ENCODE assay signal across 14 cellular contexts in genomic region chr1:2875677-2876531, GRCh38.
A peak's percentile ranks its signal among the peaks of the same experiment; 100 is the strongest.
DNase-seq lines count a peak whose midpoint lies in the region; ATAC-seq, FAIRE-seq and TF ChIP-seq lines count a peak whose summit lies in the region.
"Had no signal": no experiment of that assay in that cellular context is flagged by ENCODE, and none has a peak within 500 bp of the region (broad histone marks: within the 10 kb centered on the region; RNA-seq: fewer than 3 reads in every experiment).

No MANE protein-coding gene starts in this region.

- H4K20me1 ChIP-seq in IMR-90 (ENCODE audit: insufficient read depth, low read length): no peaks in the 10 kb centered on the region

- H3K14ac ChIP-seq in IMR-90 (replicated peaks; ENCODE audit: low read depth, low read length): no peak overlapping the region

- H2BK15ac ChIP-seq in IMR-90 (ENCODE audit: low read depth, low read length): no peak overlapping the region

- TF ChIP-seq POLR2A in IMR-90 (IDR thresholded peaks at IDR 0.05; ENCODE audit: low read depth, low read length): no peak
- TF ChIP-seq POLR2A in testis (IDR thresholded peaks at IDR 0.05): no peak

- H3K9me3 ChIP-seq in IMR-90 (ENCODE audit: control insufficient read depth, insufficient read depth, low read length) (peaks cover 80% of the 10 kb centered on the region), liver (ENCODE audit: control insufficient read depth in 4 of 4, low read length in 3 of 4) (peaks cover 7 to 13% (median 8%) of the 10 kb centered on the region in 4 donors), testis (no peaks in the 10 kb centered on the region)

- dilution Hi-C loops in IMR-90 (cut with HindIII; ENCODE audit: low sequenced_read_pairs, unreplicated experiment): no loop called here

- intact Hi-C loops in IMR-90 (cut with micrococcal nuclease) (no loop called here), testis (cut with DNase I; ENCODE audit: low total_unique reads) (no loop called here)

- no peak overlapping the region for H2BK20ac ChIP-seq in IMR-90 (ENCODE audit: low read depth, low read length)

- H3K4me1 ChIP-seq in IMR-90 (ENCODE audit: control insufficient read depth, insufficient read depth, low read length) (no peaks in the 10 kb centered on the region), liver (ENCODE audit: control insufficient read depth in 4 of 4, insufficient read depth in 4 of 4, low read length in 3 of 4) (no peaks in the 10 kb centered on the region), testis (no peaks in the 10 kb centered on the region)
- H3K4me1 ChIP-seq: SJSA1 had no signal

- H3K27me3 ChIP-seq in IMR-90 (ENCODE audit: control insufficient read depth, insufficient read depth, low read length) (no peaks in the 10 kb centered on the region), liver (ENCODE audit: control insufficient read depth in 4 of 4, insufficient read depth in 4 of 4, low read length in 3 of 4) (peaks cover 0 to 2% (median 0%) of the 10 kb centered on the region in 4 donors), testis (no peaks in the 10 kb centered on the region)
- H3K27me3 ChIP-seq: SJSA1 had no signal

- no peak overlapping the region for H4K8ac ChIP-seq in IMR-90 (ENCODE audit: low read depth in 2 of 2, low read length in 2 of 2)

- H3K56ac ChIP-seq in IMR-90 (ENCODE audit: extremely low read depth, insufficient read depth, low read length): no peak overlapping the region

- no peaks in the 10 kb centered on the region for H3K9me1 ChIP-seq in IMR-90 (ENCODE audit: insufficient read depth, low read length)

- 0 out of 2 replicates have a peak, but pooled peaks have one; percentile 11 for TF ChIP-seq CTCF in IMR-90 (conservative IDR thresholded peaks at IDR 0.05; ENCODE audit: low read depth, low read length)
- TF ChIP-seq CTCF in liver (IDR thresholded peaks at IDR 0.05; ENCODE audit: low read depth, low read length, missing input control): peak; percentile 22
- peak; percentile 10 to 38 (median 37) for TF ChIP-seq CTCF in testis (IDR thresholded peaks at IDR 0.05)

- H3K18ac ChIP-seq in IMR-90 (ENCODE audit: low read depth, low read length): no peak overlapping the region

- no peak overlapping the region for H3K4me2 ChIP-seq in IMR-90 (ENCODE audit: low read depth, low read length)

- POLR2A ChIA-PET in IMR-90 (lab: Charles Lee; ENCODE audit: unreplicated experiment): no interaction called here

- no peak for ATAC-seq in IMR-90 (ENCODE audit: low read depth)
- ATAC-seq in HG03571 (IDR thresholded peaks at IDR 0.05; ENCODE audit: unreplicated experiment): no peak
- ATAC-seq: activated CD4-positive, alpha-beta T cell treated with anti-CD3 and anti-CD28 coated beads for 36 hours had no signal

- H3K27ac ChIP-seq in IMR-90 (ENCODE audit: insufficient read depth, low read length): no peak overlapping the region
- H3K27ac ChIP-seq in liver (ENCODE audit: low read depth in 1 of 2, low read length in 2 of 2): no peak overlapping the region
- peak overlapping the region; percentile 16 to 53 for H3K27ac ChIP-seq in testis
- H3K27ac ChIP-seq: SJSA1 had no signal

- no peak for DNase-seq in IMR-90
- peak; percentile 9 for DNase-seq in cerebellum (ENCODE audit: low spot score)
- peak; percentile 49 for DNase-seq in testis
- no peak for DNase-seq in HTR-8/SVneo (ENCODE audit: insufficient read length, low spot score)
- no peak for DNase-seq in NCI-H1105 treated with DMSO at 0.1 percent for 48 hours (lab: John Stamatoyannopoulos, UW)
- DNase-seq in NAMALWA (ENCODE audit: low spot score): no peak
- DNase-seq: activated CD4-positive, alpha-beta T cell treated with anti-CD3 and anti-CD28 coated beads for 36 hours; activated naive CD4-positive, alpha-beta T cell treated with anti-CD3 and anti-CD28 coated beads for 36 hours; DMS79 treated with DMSO at 0.1 percent for 48 hours; effector memory CD4-positive, alpha-beta T cell; NCI-H2029 treated with DMSO at 0.1 percent for 48 hours had no signal

- TF ChIP-seq RAD21 in IMR-90 (IDR thresholded peaks at IDR 0.05; ENCODE audit: low read length) (no peak), liver (IDR thresholded peaks at IDR 0.05) (peak in 1 of 2 donors; percentile 49)

- FAIRE-seq in HTR-8/SVneo (lab: Jason Lieb, UNC): no peak

- no peak overlapping the region for H2BK5ac ChIP-seq in IMR-90 (ENCODE audit: low read depth, low read length, poor library complexity, severe bottlenecking)

- WGBS in IMR-90 (ENCODE audit: extremely low coverage in 2 of 2, insufficient read length in 1 of 2), 2 experiments: 2% methylated on average over 9 of the region's 41 CpGs; no CpG with 5 or more reads in 1 of the 2 experiments
- 48% methylated on average over 41 of the region's 41 CpGs for WGBS in liver
- 58 to 70% methylated on average over 30 to 41 of the region's 41 CpGs for WGBS in testis, 2 donors

- no peak overlapping the region for H4K5ac ChIP-seq in IMR-90 (ENCODE audit: low read depth, low read length)

- BruUV-seq in IMR-90 (replicated peaks; lab: Mats Ljungman, UMichigan): no TSS peak

- in situ Hi-C loops in IMR-90 (cut with MboI; ENCODE audit: low sequenced_read_pairs): no loop called here

- no peak overlapping the region for H2AK9ac ChIP-seq in IMR-90 (replicated peaks; ENCODE audit: low read depth, low read length, poor library complexity)

- no peak overlapping the region for H3K23ac ChIP-seq in IMR-90 (ENCODE audit: low read depth, low read length)

- CTCF ChIA-PET in IMR-90 (lab: Yijun Ruan, JAX): no interaction called here

- no peak overlapping the region for H2AFZ ChIP-seq in IMR-90 (replicated peaks; ENCODE audit: low read length, poor library complexity)

- H3K79me1 ChIP-seq in IMR-90 (ENCODE audit: low read depth in 1 of 2, low read length in 2 of 2): no peaks in the 10 kb centered on the region

- no peak overlapping the region for H2AK5ac ChIP-seq in IMR-90 (ENCODE audit: low read depth, low read length)

- H3K36me3 ChIP-seq in IMR-90 (ENCODE audit: control insufficient read depth, insufficient read depth, low read length) (no peaks in the 10 kb centered on the region), liver (ENCODE audit: control insufficient read depth in 4 of 4, insufficient read depth in 3 of 4, low read depth in 1 of 4, low read length in 3 of 4) (peaks cover 0 to 3% (median 0%) of the 10 kb centered on the region in 4 donors), testis (ENCODE audit: low read depth, missing control alignments) (no peaks in the 10 kb centered on the region)
- H3K36me3 ChIP-seq: SJSA1 had no signal

- no peak overlapping the region for H2BK120ac ChIP-seq in IMR-90 (ENCODE audit: low read depth, low read length)

- H4K91ac ChIP-seq in IMR-90 (ENCODE audit: insufficient read depth, low read depth, low read length): no peak overlapping the region

- no peak overlapping the region for H3K4ac ChIP-seq in IMR-90 (ENCODE audit: low read depth, low read length)

- H3K9ac ChIP-seq in IMR-90 (ENCODE audit: low read depth, low read length) (no peak overlapping the region), liver (ENCODE audit: low read depth in 1 of 2, low read length in 2 of 2) (no peak overlapping the region)

- H3K4me3 ChIP-seq in IMR-90 (ENCODE audit: insufficient read depth, low read depth, low read length) (no peak overlapping the region), liver (ENCODE audit: low read depth in 1 of 3, low read length in 3 of 3) (no peak overlapping the region), testis (no peak overlapping the region)
- H3K4me3 ChIP-seq: SJSA1 had no signal

TF ChIP-seq in IMR-90, 13 proteins besides CTCF, POLR2A, EP300 and RAD21 (continues in another document):
- no peak for TF ChIP-seq RFX5 (IDR thresholded peaks at IDR 0.05; ENCODE audit: low read depth, low read length)
- no peak for TF ChIP-seq USF2 (IDR thresholded peaks at IDR 0.05; ENCODE audit: low read depth, low read length)
- TF ChIP-seq MAZ (IDR thresholded peaks at IDR 0.05; ENCODE audit: borderline replicate concordance, low read depth, low read length): no peak
- no peak for TF ChIP-seq ELK1 (IDR thresholded peaks at IDR 0.05; ENCODE audit: borderline replicate concordance, low read depth, low read length)

TF ChIP-seq in liver, 16 proteins besides CTCF, POLR2A, EP300 and RAD21 (continues in another document):
- no peak for TF ChIP-seq NR2F2 (IDR thresholded peaks at IDR 0.05)
- no peak for TF ChIP-seq RXRA (IDR thresholded peaks at IDR 0.05)
- TF ChIP-seq MAX (IDR thresholded peaks at IDR 0.05): no peak
- TF ChIP-seq ZBTB33 (IDR thresholded peaks at IDR 0.05): no peak
- no peak for TF ChIP-seq GABPA (IDR thresholded peaks at IDR 0.05 in 1 of 2, conservative IDR thresholded peaks at IDR 0.05 in 1 of 2)
- no peak for TF ChIP-seq EGR1 (IDR thresholded peaks at IDR 0.05; ENCODE audit: low read depth in 2 of 2)
- TF ChIP-seq HNF4A (conservative IDR thresholded peaks at IDR 0.05): no peak
- TF ChIP-seq FOXA1 (IDR thresholded peaks at IDR 0.05): no peak
- TF ChIP-seq HNF4G (IDR thresholded peaks at IDR 0.05): no peak
- TF ChIP-seq SP1 (IDR thresholded peaks at IDR 0.05): no peak
- TF ChIP-seq FOXA2 (IDR thresholded peaks at IDR 0.05): no peak
- no peak for TF ChIP-seq JUND (IDR thresholded peaks at IDR 0.05)
- no peak for TF ChIP-seq TAF1 (conservative IDR thresholded peaks at IDR 0.05)

Comparison
In these comparisons a context has a peak if more than half of its experiments do, and no peak if none do; other contexts are left out.
1. DNase-seq: peak in cerebellum (single experiment) and testis (single experiment); none in IMR-90 (single experiment), HTR-8/SVneo (single experiment), NCI-H1105 treated with DMSO at 0.1 percent for 48 hours (single experiment) and NAMALWA (single experiment).
2. H3K27ac ChIP-seq: peak in testis (2 of 2); none in IMR-90 (single experiment) and liver (0 of 2).
3. Peak in every context shown above with its lines, with median percentiles within 50 percentile points of each other: CTCF ChIP-seq.